In genomic region chr1:33436557-33437296, GRCh38 we compare ENCODE assay signal across 22 cellular contexts. TPM values are rescaled to one million over a fixed set of nuclear protein-coding genes. Genes with fewer than 3 reads are reported as not detected.
DNase-seq lines count a peak whose midpoint lies in the region; ATAC-seq, FAIRE-seq and TF ChIP-seq lines count a peak whose summit lies in the region.
"Had no signal": no experiment of that assay in that cellular context is flagged by ENCODE, and none has a peak within 500 bp of the region (broad histone marks: within the 10 kb centered on the region; RNA-seq: fewer than 3 reads in every experiment).

No MANE protein-coding gene starts in this region.

- 18% methylated on average over 3 of the region's 4 CpGs for WGBS in HepG2 (ENCODE audit: low lambda C conversion rate)
- 54% methylated on average over 3 of the region's 4 CpGs for WGBS in right lobe of liver (ENCODE audit: insufficient coverage, low coverage, low lambda C conversion rate, missing lambda C conversion rate)

- H3K27me3 ChIP-seq in HepG2 (ENCODE audit: control insufficient read depth in 1 of 2, insufficient read depth in 2 of 2, low read length in 2 of 2) (peaks cover 0 to 22% of the 10 kb centered on the region in 2 experiments; a peak in 2 of 5 replicates), right lobe of liver (no peaks in the 10 kb centered on the region), bronchial epithelial cell (ENCODE audit: control insufficient read depth, insufficient read depth, low read length) (no peaks in the 10 kb centered on the region)
- H3K27me3 ChIP-seq: BLaER1, breast epithelium, gastroesophageal sphincter, sigmoid colon, upper lobe of left lung had no signal

- no peak for ATAC-seq in HepG2
- ATAC-seq in right lobe of liver = no peak
- ATAC-seq: A549, gastroesophageal sphincter, mucosa of descending colon had no signal

- H3K9ac ChIP-seq in HepG2 (ENCODE audit: insufficient read depth, low read depth, low read length) = no peak overlapping the region
- H3K9ac ChIP-seq: BLaER1 had no signal

- H3K79me2 ChIP-seq in HepG2 (ENCODE audit: insufficient read depth, low read length) = no peaks in the 10 kb centered on the region

- no TSS peak for BruUV-seq in HepG2 (replicated peaks; lab: Mats Ljungman, UMichigan)

- no peak for TF ChIP-seq CTCF in HepG2 (CRISPR knock-in tag; IDR thresholded peaks at IDR 0.05)
- no peak for TF ChIP-seq CTCF in right lobe of liver (IDR thresholded peaks at IDR 0.05)
- no peak for TF ChIP-seq CTCF in bronchial epithelial cell (IDR thresholded peaks at IDR 0.05; ENCODE audit: insufficient read depth, low read length, severe bottlenecking)

- H3K4me3 ChIP-seq in HepG2 (replicated peaks in 1 of 3; ENCODE audit: insufficient read depth in 1 of 3, low read depth in 2 of 3, low read length in 3 of 3) = no peak overlapping the region
- H3K4me3 ChIP-seq in right lobe of liver = no peak overlapping the region
- no peak overlapping the region for H3K4me3 ChIP-seq in bronchial epithelial cell (ENCODE audit: low read depth, low read length)
- H3K4me3 ChIP-seq: A549, BLaER1, breast epithelium, gastroesophageal sphincter, mucosa of descending colon, sigmoid colon, upper lobe of left lung had no signal

- in situ Hi-C loops in HepG2 (cut with HindIII; ENCODE audit: extremely low pct_ligation_motif_present, low pct_unique_long_range_greater_than_20kb) = no loop called here

- FAIRE-seq in HepG2 (lab: Jason Lieb, UNC) (no peak), bronchial epithelial cell (lab: Jason Lieb, UNC) (peak; percentile 72)
- FAIRE-seq: A549, G401.6 had no signal

- no peaks in the 10 kb centered on the region for H3K4me1 Mint-ChIP-seq in activated CD4-positive, alpha-beta memory T cell treated with anti-CD3 and anti-CD28 coated beads for 36 hours (ENCODE audit: low read depth)

- TF ChIP-seq RAD21 in HepG2 (CRISPR knock-in tag; IDR thresholded peaks at IDR 0.05) = no peak

- no peak overlapping the region for H3K4me3 Mint-ChIP-seq in activated CD4-positive, alpha-beta memory T cell treated with anti-CD3 and anti-CD28 coated beads for 36 hours

- H3K27me3 Mint-ChIP-seq in activated CD4-positive, alpha-beta memory T cell treated with anti-CD3 and anti-CD28 coated beads for 36 hours = peaks cover 10% of the 10 kb centered on the region

- H3K27ac ChIP-seq in HepG2 (ENCODE audit: extremely low read length, insufficient read depth, low read length) (no peak overlapping the region), right lobe of liver (no peak overlapping the region)
- H3K27ac ChIP-seq: A549, BLaER1, breast epithelium, gastroesophageal sphincter, sigmoid colon, upper lobe of left lung had no signal

- H3K36me3 ChIP-seq in HepG2 (replicated peaks in 1 of 2; ENCODE audit: control insufficient read depth in 1 of 2, insufficient read depth in 2 of 2, low read length in 2 of 2) (no peaks in the 10 kb centered on the region), right lobe of liver (no peaks in the 10 kb centered on the region), bronchial epithelial cell (ENCODE audit: control insufficient read depth, insufficient read depth, low read length) (no peaks in the 10 kb centered on the region)
- H3K36me3 ChIP-seq: BLaER1, breast epithelium, gastroesophageal sphincter, sigmoid colon, upper lobe of left lung had no signal

- no peak overlapping the region for H3K4me2 ChIP-seq in HepG2 (ENCODE audit: low read depth, low read length)
- H3K4me2 ChIP-seq: A549, BLaER1 had no signal

- no peaks in the 10 kb centered on the region for H3K36me3 Mint-ChIP-seq in activated CD4-positive, alpha-beta memory T cell treated with anti-CD3 and anti-CD28 coated beads for 36 hours

- H4K20me1 ChIP-seq in HepG2 (ENCODE audit: insufficient read depth, low read length) = no peaks in the 10 kb centered on the region
- H4K20me1 ChIP-seq: BLaER1 had no signal

- TF ChIP-seq POLR2A in HepG2 (IDR thresholded peaks at IDR 0.05; ENCODE audit: insufficient read depth in 1 of 2, low read depth in 2 of 2, low read length in 2 of 2) (no peak), right lobe of liver (IDR thresholded peaks at IDR 0.05) (no peak)

- H3K9me3 Mint-ChIP-seq in activated CD4-positive, alpha-beta memory T cell treated with anti-CD3 and anti-CD28 coated beads for 36 hours = no peaks in the 10 kb centered on the region

- no peak overlapping the region for H3K27ac Mint-ChIP-seq in activated CD4-positive, alpha-beta memory T cell treated with anti-CD3 and anti-CD28 coated beads for 36 hours

- no peak for TF ChIP-seq EP300 in HepG2 (IDR thresholded peaks at IDR 0.05; ENCODE audit: low read depth in 2 of 2, low read length in 2 of 2)
- TF ChIP-seq EP300 in HepG2 (CRISPR knock-in tag; IDR thresholded peaks at IDR 0.05; ENCODE audit: borderline replicate concordance) = no peak

- intact Hi-C loops in HepG2 (cut with micrococcal nuclease; ENCODE audit: unreplicated experiment) = no loop called here
- intact Hi-C loops in right lobe of liver (cut with DNase I) = no loop called here
- intact Hi-C loops in activated CD4-positive, alpha-beta memory T cell treated with anti-CD3 and anti-CD28 coated beads for 36 hours (cut with micrococcal nuclease) = no loop called here

- H2AFZ ChIP-seq in HepG2 (ENCODE audit: low read length) = no peak overlapping the region

- H3K9me3 ChIP-seq in HepG2 (ENCODE audit: low read length) = no peaks in the 10 kb centered on the region
- H3K9me3 ChIP-seq in right lobe of liver = no peaks in the 10 kb centered on the region
- H3K9me3 ChIP-seq: A549, BLaER1, breast epithelium, gastroesophageal sphincter, mucosa of descending colon, sigmoid colon, upper lobe of left lung had no signal

- H3K4me1 ChIP-seq in HepG2 (ENCODE audit: insufficient read depth, low read length) (peaks cover 39% of the 10 kb centered on the region), right lobe of liver (no peaks in the 10 kb centered on the region)
- H3K4me1 ChIP-seq: breast epithelium had no signal

- DNase-seq in HepG2 (ENCODE audit: low spot score) (no peak), right lobe of liver (no peak), bronchial epithelial cell (ENCODE audit: low read depth) (no peak), myocyte (ENCODE audit: low read depth) (peak; percentile 71), HuH-7 (ENCODE audit: low spot score) (no peak), hypothalamus (lab: John Stamatoyannopoulos, UW) (no peak), OCI-M2 (lab: John Stamatoyannopoulos, UW; ENCODE audit: unreplicated experiment) (no peak)
- DNase-seq in activated CD4-positive, alpha-beta memory T cell treated with anti-CD3 and anti-CD28 coated beads for 36 hours = no peak
- DNase-seq: activated CD4-positive, alpha-beta T cell treated with anti-CD3 and anti-CD28 coated beads for 48 hours; mucosa of descending colon; NCI-H1417; NCI-H2227 treated with DMSO at 0.1 percent for 48 hours; nucleus accumbens; sigmoid colon; stimulated activated naive CD4-positive, alpha-beta T cell treated with Interleukin-2 at 50 U/mL for 16 hours; SW 1271; upper lobe of left lung had no signal

- CTCF ChIA-PET in HepG2 (lab: Yijun Ruan, JAX; ENCODE audit: low intra/inter-chr PET ratio, low total read pairs) = no interaction called here
- CTCF ChIA-PET in activated CD4-positive, alpha-beta memory T cell treated with anti-CD3 and anti-CD28 coated beads for 36 hours (lab: Charles Lee) = interaction anchor here (1.1 kb wide), 1 partner anchor 10 kb away, joined by 3 read pairs; no protein-coding TSS in a partner anchor

- POLR2A ChIA-PET in HepG2 (lab: Yijun Ruan, JAX) = no interaction called here
- POLR2A ChIA-PET in activated CD4-positive, alpha-beta memory T cell treated with anti-CD3 and anti-CD28 coated beads for 36 hours (lab: Charles Lee) = interaction anchor here (0.6 kb wide), 1 partner anchor 45 kb away, joined by 5 read pairs; no protein-coding TSS in a partner anchor

RNA-seq across cellular contexts. Expression of gene PHC2, which starts 5.8 kb away (rescaled TPM):
- total RNA-seq in HepG2 (2016; rRNA removed; fragmentation: Illumina TruSeq; extraction: Trizol) (52.5 and 53.5 TPM in 2 replicates), right lobe of liver (10 to 100 TPM; 49.3 to 86.5 (median 66.8) TPM), bronchial epithelial cell (19.7 and 32.1 TPM in 2 replicates), myocyte (72.5 and 93.1 TPM in 2 replicates)
- total RNA-seq in HepG2 (2016; cell fraction: cytosol; rRNA removed; fragmentation: Illumina TruSeq; extraction: Trizol; ENCODE audit: low read depth) = 37.8 and 42.1 TPM in 2 replicates
- 44.7 and 53.5 TPM in 2 replicates for total RNA-seq in HepG2 (2016; cell fraction: insoluble cytoplasmic fraction; rRNA removed; fragmentation: Illumina TruSeq; extraction: Trizol)
- total RNA-seq in HepG2 (2016; cell fraction: membrane; rRNA removed; fragmentation: Illumina TruSeq; extraction: Trizol) = 102 and 120 TPM in 2 replicates
- total RNA-seq in HepG2 (2016; cell fraction: nucleus; rRNA removed; fragmentation: Illumina TruSeq; extraction: Trizol) = 27.9 and 32.8 TPM in 2 replicates
- 84.9 and 100 TPM in 2 replicates for polyA plus RNA-seq in HepG2 (2011; rRNA removed)
- 86.4 and 90.4 TPM in 2 replicates for polyA plus RNA-seq in HepG2 (2011; cell fraction: cytosol; rRNA removed)
- polyA plus RNA-seq in HepG2 (2011; cell fraction: nucleus; rRNA removed) = 83.8 and 90.8 TPM in 2 replicates
- 70.9 and 73.7 TPM in 2 replicates for polyA plus RNA-seq in HepG2 (2012)
- 41.6 and 55.3 TPM in 2 replicates for polyA plus RNA-seq in HepG2 (2016; cell fraction: cytosol; fragmentation: Illumina TruSeq; extraction: Trizol; ENCODE audit: low read depth)
- 61.1 and 69.9 TPM in 2 replicates for polyA plus RNA-seq in HepG2 (2016; cell fraction: insoluble cytoplasmic fraction; fragmentation: Illumina TruSeq; extraction: Trizol; ENCODE audit: low read depth)
- polyA plus RNA-seq in HepG2 (2016; cell fraction: membrane; fragmentation: Illumina TruSeq; extraction: Trizol; ENCODE audit: low read depth) = 98.3 and 114 TPM in 2 replicates
- polyA plus RNA-seq in HepG2 (2016; cell fraction: nucleus; fragmentation: Illumina TruSeq; extraction: Trizol; ENCODE audit: insufficient read depth, low read depth) = 62.2 and 63.0 TPM in 2 replicates
- polyA minus RNA-seq in HepG2 (2011; rRNA and poly(A)+ RNA removed; ENCODE audit: low replicate concordance) = 24.7 and 72.3 TPM in 2 replicates
- 33.1 and 41.3 TPM in 2 replicates for polyA minus RNA-seq in HepG2 (2011; cell fraction: cytosol; rRNA and poly(A)+ RNA removed)
- polyA minus RNA-seq in HepG2 (2011; cell fraction: nucleus; rRNA and poly(A)+ RNA removed) = 23.3 and 28.7 TPM in 2 replicates
- polyA plus RNA-seq in myocyte (2012) = 70.4 TPM
- 10 to 100 TPM; 21.4 to 22.5 TPM for total RNA-seq in activated CD4-positive, alpha-beta memory T cell treated with anti-CD3 and anti-CD28 coated beads for 36 hours

RNA-seq across cellular contexts. Expression of gene ZSCAN20, which starts 35.7 kb away (rescaled TPM):
- 2.8 TPM in 2 replicates for total RNA-seq in HepG2 (2016; rRNA removed; fragmentation: Illumina TruSeq; extraction: Trizol)
- 0.40 and 0.44 TPM in 2 replicates for total RNA-seq in HepG2 (2016; cell fraction: cytosol; rRNA removed; fragmentation: Illumina TruSeq; extraction: Trizol; ENCODE audit: low read depth)
- total RNA-seq in HepG2 (2016; cell fraction: insoluble cytoplasmic fraction; rRNA removed; fragmentation: Illumina TruSeq; extraction: Trizol) = 2.6 and 2.9 TPM in 2 replicates
- 0.69 and 1.1 TPM in 2 replicates for total RNA-seq in HepG2 (2016; cell fraction: membrane; rRNA removed; fragmentation: Illumina TruSeq; extraction: Trizol)
- 3.5 and 4.5 TPM in 2 replicates for total RNA-seq in HepG2 (2016; cell fraction: nucleus; rRNA removed; fragmentation: Illumina TruSeq; extraction: Trizol)
- polyA plus RNA-seq in HepG2 (2011; rRNA removed) = 1.1 and 1.3 TPM in 2 replicates
- polyA plus RNA-seq in HepG2 (2011; cell fraction: cytosol; rRNA removed) = 0.56 and 0.94 TPM in 2 replicates
- 3.0 TPM in 2 replicates for polyA plus RNA-seq in HepG2 (2011; cell fraction: nucleus; rRNA removed)
- 1.1 and 1.6 TPM in 2 replicates for polyA plus RNA-seq in HepG2 (2012)
- polyA plus RNA-seq in HepG2 (2016; cell fraction: cytosol; fragmentation: Illumina TruSeq; extraction: Trizol; ENCODE audit: low read depth) = 0.07 and 0.16 TPM in 2 replicates
- polyA plus RNA-seq in HepG2 (2016; cell fraction: insoluble cytoplasmic fraction; fragmentation: Illumina TruSeq; extraction: Trizol; ENCODE audit: low read depth) = 0.71 and 0.93 TPM in 2 replicates
- 0.31 and 0.36 TPM in 2 replicates for polyA plus RNA-seq in HepG2 (2016; cell fraction: membrane; fragmentation: Illumina TruSeq; extraction: Trizol; ENCODE audit: low read depth)
- polyA plus RNA-seq in HepG2 (2016; cell fraction: nucleus; fragmentation: Illumina TruSeq; extraction: Trizol; ENCODE audit: insufficient read depth, low read depth) = 3.3 and 4.0 TPM in 2 replicates
- polyA minus RNA-seq in HepG2 (2011; rRNA and poly(A)+ RNA removed; ENCODE audit: low replicate concordance) = 3.6 and 6.6 TPM in 2 replicates
- polyA minus RNA-seq in HepG2 (2011; cell fraction: cytosol; rRNA and poly(A)+ RNA removed) = 1.8 and 2.0 TPM in 2 replicates
- polyA minus RNA-seq in HepG2 (2011; cell fraction: nucleus; rRNA and poly(A)+ RNA removed) = 4.9 and 6.6 TPM in 2 replicates
- total RNA-seq in right lobe of liver = 1 to 10 TPM in 4 of 6 experiments, under 1 TPM in 2; 0.81 to 2.7 (median 1.4) TPM
- total RNA-seq in bronchial epithelial cell = 5.0 and 8.2 TPM in 2 replicates
- total RNA-seq in myocyte = 5.6 and 5.8 TPM in 2 replicates
- polyA plus RNA-seq in myocyte (2012) = 2.6 TPM
- total RNA-seq in activated CD4-positive, alpha-beta memory T cell treated with anti-CD3 and anti-CD28 coated beads for 36 hours = 1 to 10 TPM; 3.8 to 4.1 TPM
